4 cellular contexts compared by ENCODE assay signal in the genomic region with DNA sequence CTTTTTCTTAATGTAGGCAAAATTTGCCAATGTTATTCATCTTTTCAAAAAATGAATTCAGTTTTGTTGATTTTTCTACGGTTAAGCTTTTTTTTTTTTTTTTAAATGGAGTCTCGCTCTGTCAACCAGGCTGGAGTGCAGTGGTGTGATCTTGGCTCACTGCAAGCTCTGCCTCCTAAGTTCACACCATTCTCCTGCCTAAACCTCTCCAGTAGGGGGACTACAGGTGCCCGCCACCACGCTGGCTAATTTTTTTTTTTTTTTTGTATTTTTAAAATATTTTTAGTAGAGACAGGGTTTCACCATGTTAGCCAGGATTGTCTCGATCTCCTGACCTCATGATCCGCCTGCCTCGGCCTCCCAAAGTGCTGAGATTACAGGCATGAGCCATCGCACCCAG. TPM values are rescaled to one million over a fixed set of nuclear protein-coding genes. Genes with fewer than 3 reads are reported as not detected.
"Had no signal": no experiment of that assay in that cellular context is flagged by ENCODE, and none has a peak within 500 bp of the region (broad histone marks: within the 10 kb centered on the region; RNA-seq: fewer than 3 reads in every experiment).

No MANE protein-coding gene starts in this region.

RNA-seq across cellular contexts. Expression of a gene that starts 52.0 kb away (rescaled TPM):
- total RNA-seq: HT-29, IMR-90, K562 had no signal
- polyA plus RNA-seq: IgD-negative memory B cell, IMR-90, K562 had no signal
